Comparison of ENCODE assay signal across 2 cellular contexts in genomic region chr2:113536573-113536972, GRCh38. TPM values are rescaled to one million over a fixed set of nuclear protein-coding genes. Genes with fewer than 3 reads are reported as not detected.
"Had no signal": no experiment of that assay in that cellular context is flagged by ENCODE, and none has a peak within 500 bp of the region (broad histone marks: within the 10 kb centered on the region; RNA-seq: fewer than 3 reads in every experiment).

No MANE protein-coding gene starts in this region.

RNA-seq across cellular contexts. Expression of gene FOXD4L1, which starts 38.1 kb away (rescaled TPM):
- total RNA-seq: Right ventricle myocardium inferior, SK-MEL-5 had no signal
